Comparison of ENCODE assay signal across 1 cellular context in the genomic region with DNA sequence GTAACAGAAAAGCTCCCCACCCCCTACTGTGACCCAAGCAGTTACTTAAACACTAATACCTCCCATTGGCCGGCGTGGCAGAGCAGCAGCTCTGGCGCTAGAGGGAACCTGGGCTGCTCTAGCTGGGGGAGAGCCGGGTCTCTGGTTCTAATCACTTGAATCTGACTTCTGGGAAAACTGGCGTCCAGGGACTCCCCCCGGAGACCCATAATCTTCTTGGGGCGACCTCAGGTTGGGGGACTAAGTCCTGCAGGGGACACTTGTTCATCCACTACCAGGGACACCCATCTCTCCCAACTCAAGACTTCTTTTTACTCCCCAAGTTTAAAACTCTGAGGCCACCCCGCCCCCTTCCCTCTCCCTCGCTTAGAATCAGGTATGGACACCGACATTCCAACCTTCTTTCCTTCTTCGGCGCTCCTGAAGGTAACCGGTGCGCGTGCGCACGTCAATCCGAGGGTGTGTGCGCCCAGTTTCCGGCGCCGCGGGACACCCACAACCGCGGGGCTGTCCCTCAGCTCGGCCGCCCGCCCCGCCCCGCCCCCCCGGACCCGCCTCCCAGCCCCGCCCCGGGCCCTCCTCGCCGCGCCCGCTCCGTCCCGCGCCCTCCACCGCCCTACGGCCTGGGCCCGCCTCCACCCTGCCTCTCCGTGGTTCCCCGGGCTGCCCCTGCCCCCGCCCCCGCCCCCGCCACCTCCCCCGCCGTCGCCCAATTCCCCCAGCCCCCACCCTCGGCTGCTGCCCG.
A peak's percentile ranks its signal among the peaks of the same experiment; 100 is the strongest.
TF ChIP-seq lines count a peak whose summit lies in the region.

TSS of gene ERICH2 (plus strand) at position 75 of the 745 bp plus-strand sequence. CDS start at position 379, 304 bp downstream.

TF ChIP-seq in GM12878, 131 proteins besides CTCF, POLR2A, EP300 and RAD21 (continued from another document and continues in another):
- TF ChIP-seq PRDM15 (CRISPR knock-in tag; IDR thresholded peaks at IDR 0.05) (no peak), WRNIP1 (IDR thresholded peaks at IDR 0.05; ENCODE audit: borderline replicate concordance, low read depth, low read length) (no peak), MEF2B (IDR thresholded peaks at IDR 0.05; ENCODE audit: partially characterized antibody, poor library complexity, severe bottlenecking) (peak; percentile 18), YY1 (IDR thresholded peaks at IDR 0.05; ENCODE audit: low read depth, low read length) (0 out of 2 replicates have a peak, but pooled peaks have one; percentile 8), ATF3 (IDR thresholded peaks at IDR 0.05; ENCODE audit: borderline replicate concordance, extremely low read depth, low read depth, low read length) (no peak), BACH1 (IDR thresholded peaks at IDR 0.05; ENCODE audit: borderline replicate concordance) (no peak), ZNF24 (IDR thresholded peaks at IDR 0.05) (no peak), SIN3A (IDR thresholded peaks at IDR 0.05; ENCODE audit: low read depth, low read length) (0 out of 2 replicates have a peak, but pooled peaks have one; percentile 32), CBFB (IDR thresholded peaks at IDR 0.05; ENCODE audit: low read depth) (no peak), TCF7 (IDR thresholded peaks at IDR 0.05; ENCODE audit: borderline replicate concordance) (no peak), SMARCA5 (IDR thresholded peaks at IDR 0.05) (0 out of 2 replicates have a peak, but pooled peaks have one; percentile 43), SP1 (IDR thresholded peaks at IDR 0.05; ENCODE audit: low read depth, low read length) (no peak), CBX5 (IDR thresholded peaks at IDR 0.05; ENCODE audit: low read depth) (no peak), ZBTB4 (CRISPR knock-in tag; IDR thresholded peaks at IDR 0.05) (no peak), SMAD5 (IDR thresholded peaks at IDR 0.05; ENCODE audit: low read depth) (no peak), TCF12 (IDR thresholded peaks at IDR 0.05; ENCODE audit: low read depth, low read length) (no peak), ATF7 (IDR thresholded peaks at IDR 0.05; ENCODE audit: low read depth) (peak; percentile 34; the same call in 1 of the 2 replicates), NRF1 (conservative IDR thresholded peaks at IDR 0.05; ENCODE audit: low read depth, low read length) (peak; percentile 77), SREBF2 (IDR thresholded peaks at IDR 0.05; ENCODE audit: low read length) (no peak), IKZF2 (IDR thresholded peaks at IDR 0.05) (no peak), ZNF274 (IDR thresholded peaks at IDR 0.05; ENCODE audit: insufficient read depth, insufficient read length) (no peak), PKNOX1 (IDR thresholded peaks at IDR 0.05) (peak; percentile 44; the same call in 1 of the 2 replicates), TARDBP (IDR thresholded peaks at IDR 0.05; ENCODE audit: borderline replicate concordance) (no peak), IRF4 (IDR thresholded peaks at IDR 0.05; ENCODE audit: low read depth, low read length) (no peak), BCL11A (IDR thresholded peaks at IDR 0.05; ENCODE audit: low read depth, low read length) (no peak), NFYA (IDR thresholded peaks at IDR 0.05; ENCODE audit: borderline replicate concordance, low read depth, low read length) (no peak), ZNF217 (IDR thresholded peaks at IDR 0.05) (no peak), ZBTB40 (IDR thresholded peaks at IDR 0.05; ENCODE audit: borderline replicate concordance) (no peak; the same call in 1 of the 2 replicates), EZH2 (IDR thresholded peaks at IDR 0.05; ENCODE audit: borderline replicate concordance, control insufficient read depth, low read depth, low read length) (no peak), ASH2L (IDR thresholded peaks at IDR 0.05; ENCODE audit: borderline replicate concordance, low read depth) (no peak)
- TF ChIP-seq, protein P1, sequence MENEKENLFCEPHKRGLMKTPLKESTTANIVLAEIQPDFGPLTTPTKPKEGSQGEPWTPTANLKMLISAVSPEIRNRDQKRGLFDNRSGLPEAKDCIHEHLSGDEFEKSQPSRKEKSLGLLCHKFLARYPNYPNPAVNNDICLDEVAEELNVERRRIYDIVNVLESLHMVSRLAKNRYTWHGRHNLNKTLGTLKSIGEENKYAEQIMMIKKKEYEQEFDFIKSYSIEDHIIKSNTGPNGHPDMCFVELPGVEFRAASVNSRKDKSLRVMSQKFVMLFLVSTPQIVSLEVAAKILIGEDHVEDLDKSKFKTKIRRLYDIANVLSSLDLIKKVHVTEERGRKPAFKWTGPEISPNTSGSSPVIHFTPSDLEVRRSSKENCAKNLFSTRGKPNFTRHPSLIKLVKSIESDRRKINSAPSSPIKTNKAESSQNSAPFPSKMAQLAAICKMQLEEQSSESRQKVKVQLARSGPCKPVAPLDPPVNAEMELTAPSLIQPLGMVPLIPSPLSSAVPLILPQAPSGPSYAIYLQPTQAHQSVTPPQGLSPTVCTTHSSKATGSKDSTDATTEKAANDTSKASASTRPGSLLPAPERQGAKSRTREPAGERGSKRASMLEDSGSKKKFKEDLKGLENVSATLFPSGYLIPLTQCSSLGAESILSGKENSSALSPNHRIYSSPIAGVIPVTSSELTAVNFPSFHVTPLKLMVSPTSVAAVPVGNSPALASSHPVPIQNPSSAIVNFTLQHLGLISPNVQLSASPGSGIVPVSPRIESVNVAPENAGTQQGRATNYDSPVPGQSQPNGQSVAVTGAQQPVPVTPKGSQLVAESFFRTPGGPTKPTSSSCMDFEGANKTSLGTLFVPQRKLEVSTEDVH (IDR thresholded peaks at IDR 0.05; ENCODE audit: low read depth, partially characterized antibody): no peak
- TF ChIP-seq, protein P2, sequence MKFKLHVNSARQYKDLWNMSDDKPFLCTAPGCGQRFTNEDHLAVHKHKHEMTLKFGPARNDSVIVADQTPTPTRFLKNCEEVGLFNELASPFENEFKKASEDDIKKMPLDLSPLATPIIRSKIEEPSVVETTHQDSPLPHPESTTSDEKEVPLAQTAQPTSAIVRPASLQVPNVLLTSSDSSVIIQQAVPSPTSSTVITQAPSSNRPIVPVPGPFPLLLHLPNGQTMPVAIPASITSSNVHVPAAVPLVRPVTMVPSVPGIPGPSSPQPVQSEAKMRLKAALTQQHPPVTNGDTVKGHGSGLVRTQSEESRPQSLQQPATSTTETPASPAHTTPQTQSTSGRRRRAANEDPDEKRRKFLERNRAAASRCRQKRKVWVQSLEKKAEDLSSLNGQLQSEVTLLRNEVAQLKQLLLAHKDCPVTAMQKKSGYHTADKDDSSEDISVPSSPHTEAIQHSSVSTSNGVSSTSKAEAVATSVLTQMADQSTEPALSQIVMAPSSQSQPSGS (IDR thresholded peaks at IDR 0.05; ENCODE audit: low read length): no peak
- TF ChIP-seq, protein P3, sequence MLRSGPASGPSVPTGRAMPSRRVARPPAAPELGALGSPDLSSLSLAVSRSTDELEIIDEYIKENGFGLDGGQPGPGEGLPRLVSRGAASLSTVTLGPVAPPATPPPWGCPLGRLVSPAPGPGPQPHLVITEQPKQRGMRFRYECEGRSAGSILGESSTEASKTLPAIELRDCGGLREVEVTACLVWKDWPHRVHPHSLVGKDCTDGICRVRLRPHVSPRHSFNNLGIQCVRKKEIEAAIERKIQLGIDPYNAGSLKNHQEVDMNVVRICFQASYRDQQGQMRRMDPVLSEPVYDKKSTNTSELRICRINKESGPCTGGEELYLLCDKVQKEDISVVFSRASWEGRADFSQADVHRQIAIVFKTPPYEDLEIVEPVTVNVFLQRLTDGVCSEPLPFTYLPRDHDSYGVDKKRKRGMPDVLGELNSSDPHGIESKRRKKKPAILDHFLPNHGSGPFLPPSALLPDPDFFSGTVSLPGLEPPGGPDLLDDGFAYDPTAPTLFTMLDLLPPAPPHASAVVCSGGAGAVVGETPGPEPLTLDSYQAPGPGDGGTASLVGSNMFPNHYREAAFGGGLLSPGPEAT (IDR thresholded peaks at IDR 0.05; ENCODE audit: low read depth): peak; percentile 17; the same call in 1 of the 2 replicates
- TF ChIP-seq, protein P4, sequence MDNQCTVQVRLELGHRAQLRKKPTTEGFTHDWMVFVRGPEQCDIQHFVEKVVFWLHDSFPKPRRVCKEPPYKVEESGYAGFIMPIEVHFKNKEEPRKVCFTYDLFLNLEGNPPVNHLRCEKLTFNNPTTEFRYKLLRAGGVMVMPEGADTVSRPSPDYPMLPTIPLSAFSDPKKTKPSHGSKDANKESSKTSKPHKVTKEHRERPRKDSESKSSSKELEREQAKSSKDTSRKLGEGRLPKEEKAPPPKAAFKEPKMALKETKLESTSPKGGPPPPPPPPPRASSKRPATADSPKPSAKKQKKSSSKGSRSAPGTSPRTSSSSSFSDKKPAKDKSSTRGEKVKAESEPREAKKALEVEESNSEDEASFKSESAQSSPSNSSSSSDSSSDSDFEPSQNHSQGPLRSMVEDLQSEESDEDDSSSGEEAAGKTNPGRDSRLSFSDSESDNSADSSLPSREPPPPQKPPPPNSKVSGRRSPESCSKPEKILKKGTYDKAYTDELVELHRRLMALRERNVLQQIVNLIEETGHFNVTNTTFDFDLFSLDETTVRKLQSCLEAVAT (IDR thresholded peaks at IDR 0.05): 0 out of 2 replicates have a peak, but pooled peaks have one; percentile 23
